Comparison of ENCODE assay signal across 19 cellular contexts in genomic region chr2:170500770-170501169, GRCh38.
DNase-seq lines count a peak whose midpoint lies in the region; ATAC-seq and TF ChIP-seq lines count a peak whose summit lies in the region.
"Had no signal": no experiment of that assay in that cellular context is flagged by ENCODE, and none has a peak within 500 bp of the region (broad histone marks: within the 10 kb centered on the region; RNA-seq: fewer than 3 reads in every experiment).

No MANE protein-coding gene starts in this region.

- intact Hi-C loops in dorsolateral prefrontal cortex (cut with DNase I), result loop anchor here in 1 of 2 donors (5.0 kb wide), 1 partner anchor 312 kb away; no protein-coding TSS in a partner anchor
- intact Hi-C loops in sciatic nerve (cut with DNase I), result no loop called here

- POLR2A ChIA-PET in GM10248 (lab: Yijun Ruan, JAX), result no interaction called here

- TF ChIP-seq CTCF in dorsolateral prefrontal cortex (IDR thresholded peaks at IDR 0.05 in 54 of 56, conservative IDR thresholded peaks at IDR 0.05 in 2 of 56; ENCODE audit: low read depth in 1 of 56, partially characterized antibody in 56 of 56), result no peak
- no peak for TF ChIP-seq CTCF in GM10248 (IDR thresholded peaks at IDR 0.05; ENCODE audit: control extremely low read depth, extremely low read depth, low read depth, missing control alignments)

- DNase-seq in HCEC 1CT (peak; percentile 14), dorsolateral prefrontal cortex (peak in 1 of 10 donors; percentile 15), iris pigment epithelial cell (ENCODE audit: low read depth) (peak; percentile 72), sciatic nerve (ENCODE audit: low spot score) (no peak), GM10248 (ENCODE audit: extremely low spot score) (no peak), DMS53 (lab: John Stamatoyannopoulos, UW) (no peak)
- DNase-seq: activated CD4-positive, CD25-positive, alpha-beta regulatory T cell; activated CD8-positive, alpha-beta T cell treated with anti-CD3 and anti-CD28 coated beads, Interleukin-2, amount 10 ng/mL, durations not matched to agents 7 days and 5 days; activated naive CD4-positive, alpha-beta T cell treated with anti-CD3 and anti-CD28 coated beads, Interleukin-2, amount 10 ng/mL, durations not matched to agents 7 days and 5 days; activated T-cell treated with anti-CD3 and anti-CD28 coated beads, Interleukin-2, amount 50 U/mL, for 48 hours; AML-193; left lung; NCI-H1436; NCI-H2171 treated with DMSO at 0.1 percent for 48 hours; NCI-H774; SK-N-SH had no signal

- CTCF ChIA-PET in GM10248 (lab: Yijun Ruan, JAX), result no interaction called here

- peak; percentile 94 for ATAC-seq in sciatic nerve
- no peak for ATAC-seq in GM18870 (IDR thresholded peaks at IDR 0.05; ENCODE audit: unreplicated experiment)
- ATAC-seq in GM21737 (IDR thresholded peaks at IDR 0.05; ENCODE audit: unreplicated experiment), result no peak
- ATAC-seq: activated CD8-positive, alpha-beta T cell treated with anti-CD3 and anti-CD28 coated beads, Interleukin-2, amount 10 ng/mL, durations not matched to agents 7 days and 5 days; HepG2; left lung had no signal

- peak overlapping the region in 1 of 59 donors; percentile 12 for H3K4me3 ChIP-seq in dorsolateral prefrontal cortex
- H3K4me3 ChIP-seq: left lung had no signal

- peaks cover 0 to 15% (median 2%) of the 10 kb centered on the region in 45 donors for H3K27me3 ChIP-seq in dorsolateral prefrontal cortex

- H3K27ac ChIP-seq in dorsolateral prefrontal cortex, result peak overlapping the region in 40 of 59 donors; percentile 3 to 89 (median 66)
- H3K27ac ChIP-seq: left lung had no signal

Comparison
In these comparisons a context has a peak if more than half of its experiments do, and no peak if none do; other contexts are left out.
1. DNase-seq: peak in HCEC 1CT (single experiment) and iris pigment epithelial cell (single experiment); none in sciatic nerve (single experiment), GM10248 (single experiment) and DMS53 (single experiment).